In genomic region chr19:1271528-1272422, GRCh38 we compare ENCODE assay signal across 9 cellular contexts. TPM values are rescaled to one million over a fixed set of nuclear protein-coding genes. Genes with fewer than 3 reads are reported as not detected.
DNase-seq lines count a peak whose midpoint lies in the region; ATAC-seq and TF ChIP-seq lines count a peak whose summit lies in the region.
"Had no signal": no experiment of that assay in that cellular context is flagged by ENCODE, and none has a peak within 500 bp of the region (broad histone marks: within the 10 kb centered on the region; RNA-seq: fewer than 3 reads in every experiment).

No MANE protein-coding gene starts in this region.

- no peak for DNase-seq in activated T-cell treated with anti-CD3 and anti-CD28 coated beads, Interleukin-2, amount 50 U/mL, for 4 hours
- DNase-seq in activated T-cell treated with anti-CD3 and anti-CD28 coated beads, Interleukin-2, amount 50 U/mL, for 48 hours: no peak
- no peak for DNase-seq in ascending aorta (ENCODE audit: low spot score in 2 of 2)
- DNase-seq in memory B cell (ENCODE audit: low spot score in 2 of 2): no peak
- DNase-seq in transverse colon: no peak
- no peak for DNase-seq in DMS 273 (lab: John Stamatoyannopoulos, UW; ENCODE audit: unreplicated experiment)
- DNase-seq in A172 (ENCODE audit: low spot score): no peak
- DNase-seq: SW 1271 had no signal

- ATAC-seq in activated T-cell treated with anti-CD3 and anti-CD28 coated beads, Interleukin-2, amount 50 U/mL, for 4 hours: no peak
- ATAC-seq in memory B cell (ENCODE audit: low read depth): no peak
- ATAC-seq in GM21390 (IDR thresholded peaks at IDR 0.05; ENCODE audit: unreplicated experiment): no peak

- intact Hi-C loops in ascending aorta (cut with DNase I): no loop called here
- intact Hi-C loops in transverse colon (cut with DNase I; ENCODE audit: low total_unique reads): no loop called here

- H3K27me3 Mint-ChIP-seq in activated T-cell treated with anti-CD3 and anti-CD28 coated beads, Interleukin-2, amount 50 U/mL, for 4 hours (ENCODE audit: low read depth): no peaks in the 10 kb centered on the region
- H3K27me3 Mint-ChIP-seq in memory B cell: no peaks in the 10 kb centered on the region

- WGBS in transverse colon (ENCODE audit: low coverage in 1 of 2), 2 donors: 69 to 100% methylated on average over 5 to 37 of the region's 37 CpGs

- H3K36me3 ChIP-seq in ascending aorta (peaks cover 43 to 44% of the 10 kb centered on the region in 2 donors), transverse colon (peaks cover 0 to 28% (median 13%) of the 10 kb centered on the region in 4 donors)

- H3K27ac ChIP-seq in ascending aorta (peak overlapping the region; percentile 94 to 95), transverse colon (peak overlapping the region; percentile 98 to 100 (median 100))

- H3K27ac Mint-ChIP-seq in memory B cell: peak overlapping the region; percentile 90

- H3K9me3 Mint-ChIP-seq in activated T-cell treated with anti-CD3 and anti-CD28 coated beads, Interleukin-2, amount 50 U/mL, for 4 hours: no peaks in the 10 kb centered on the region
- no peaks in the 10 kb centered on the region for H3K9me3 Mint-ChIP-seq in memory B cell

- peak overlapping the region; percentile 92 for H3K4me3 Mint-ChIP-seq in activated T-cell treated with anti-CD3 and anti-CD28 coated beads, Interleukin-2, amount 50 U/mL, for 4 hours
- H3K4me3 Mint-ChIP-seq in memory B cell: peak overlapping the region; percentile 85

- no peak for TF ChIP-seq EP300 in transverse colon (IDR thresholded peaks at IDR 0.05; ENCODE audit: low read depth)

- H3K4me1 Mint-ChIP-seq in activated T-cell treated with anti-CD3 and anti-CD28 coated beads, Interleukin-2, amount 50 U/mL, for 4 hours (ENCODE audit: low read depth): peaks cover 63% of the 10 kb centered on the region
- H3K4me1 Mint-ChIP-seq in memory B cell: peaks cover 46% of the 10 kb centered on the region

- H3K27me3 ChIP-seq in ascending aorta (no peaks in the 10 kb centered on the region), transverse colon (no peaks in the 10 kb centered on the region)

- H3K4me1 ChIP-seq in ascending aorta (peaks cover 42 to 74% of the 10 kb centered on the region in 2 donors), transverse colon (peaks cover 72 to 84% (median 80%) of the 10 kb centered on the region in 4 donors)

- no peaks in the 10 kb centered on the region for H3K9me3 ChIP-seq in ascending aorta
- H3K9me3 ChIP-seq in transverse colon: no peaks in the 10 kb centered on the region

- H3K4me3 ChIP-seq in ascending aorta: peak overlapping the region; percentile 71 to 88
- H3K4me3 ChIP-seq in transverse colon: peak overlapping the region in 1 of 4 donors; percentile 71

- in situ Hi-C loops in transverse colon (cut with MboI; ENCODE audit: low pct_ligation_motif_present in 1 of 4, low pct_unique_long_range_greater_than_20kb in 1 of 4, low sequenced_read_pairs in 3 of 4): no loop called here

- TF ChIP-seq CTCF in ascending aorta (IDR thresholded peaks at IDR 0.05) (no peak), transverse colon (IDR thresholded peaks at IDR 0.05) (no peak)

- H3K36me3 Mint-ChIP-seq in activated T-cell treated with anti-CD3 and anti-CD28 coated beads, Interleukin-2, amount 50 U/mL, for 4 hours (ENCODE audit: insufficient read depth): peaks cover 36% of the 10 kb centered on the region
- peaks cover 33% of the 10 kb centered on the region for H3K36me3 Mint-ChIP-seq in memory B cell

- TF ChIP-seq POLR2A in transverse colon (IDR thresholded peaks at IDR 0.05): no peak

RNA-seq across cellular contexts. Expression of gene CIRBP, which starts 2.6 kb away (rescaled TPM):
- 100 to 1,000 TPM; 269 to 294 (median 285) TPM for total RNA-seq in activated T-cell treated with anti-CD3 and anti-CD28 coated beads, Interleukin-2, amount 50 U/mL, for 4 hours
- total RNA-seq in ascending aorta: 442 TPM
- total RNA-seq in transverse colon: 100 to 1,000 TPM; 431 to 488 (median 460) TPM
- 124 and 266 TPM in 2 replicates for total RNA-seq in A172 (2014; rRNA removed; shearing (Covaris generic))

RNA-seq across cellular contexts. Expression of gene FAM174C, which starts 3.6 kb away (rescaled TPM):
- total RNA-seq in activated T-cell treated with anti-CD3 and anti-CD28 coated beads, Interleukin-2, amount 50 U/mL, for 4 hours: 100 to 1,000 TPM; 189 to 199 (median 194) TPM
- total RNA-seq in ascending aorta (156 TPM), transverse colon (100 to 1,000 TPM in 2 of 4 donors, 10 to 100 TPM in 2; 72.5 to 116 (median 99.0) TPM)
- total RNA-seq in A172 (2014; rRNA removed; shearing (Covaris generic)): 90.5 and 93.6 TPM in 2 replicates

RNA-seq across cellular contexts. Expression of gene EFNA2, which starts 13.9 kb away (rescaled TPM):
- total RNA-seq in activated T-cell treated with anti-CD3 and anti-CD28 coated beads, Interleukin-2, amount 50 U/mL, for 4 hours: not detected
- total RNA-seq in ascending aorta (not detected), transverse colon (100 to 1,000 TPM in 1 of 4 donors, 10 to 100 TPM in 3; 30.5 to 112 (median 40.6) TPM)
- 9.1 and 9.9 TPM in 2 replicates for total RNA-seq in A172 (2014; rRNA removed; shearing (Covaris generic))

RNA-seq across cellular contexts. Expression of gene MIDN, which starts 23.4 kb away (rescaled TPM):
- 10 to 100 TPM; 63.2 to 70.0 (median 68.7) TPM for total RNA-seq in activated T-cell treated with anti-CD3 and anti-CD28 coated beads, Interleukin-2, amount 50 U/mL, for 4 hours
- 307 TPM for total RNA-seq in ascending aorta
- 100 to 1,000 TPM in 3 of 4 donors, 10 to 100 TPM in 1; 89.4 to 379 (median 116) TPM for total RNA-seq in transverse colon
- total RNA-seq in A172 (2014; rRNA removed; shearing (Covaris generic)): 7.0 and 19.2 TPM in 2 replicates

RNA-seq across cellular contexts. Expression of gene ATP5F1D, which starts 30.2 kb away (rescaled TPM):
- total RNA-seq in activated T-cell treated with anti-CD3 and anti-CD28 coated beads, Interleukin-2, amount 50 U/mL, for 4 hours: 100 to 1,000 TPM; 259 to 434 (median 312) TPM
- total RNA-seq in ascending aorta (232 TPM), transverse colon (100 to 1,000 TPM; 157 to 650 (median 240) TPM)
- total RNA-seq in A172 (2014; rRNA removed; shearing (Covaris generic)): 42.2 and 78.9 TPM in 2 replicates
